Comparison of ENCODE assay signal across 8 cellular contexts in genomic region chr7:149460493-149461330, GRCh38. TPM values are rescaled to one million over a fixed set of nuclear protein-coding genes. Genes with fewer than 3 reads are reported as not detected.
A peak's percentile ranks its signal among the peaks of the same experiment; 100 is the strongest.
DNase-seq lines count a peak whose midpoint lies in the region; ATAC-seq and TF ChIP-seq lines count a peak whose summit lies in the region.

TSS of gene ZNF777 (minus strand) at chr7:149461062. CDS start at chr7:149456022, 5,040 bp downstream.

- peak; percentile 97 for DNase-seq in GM13977 (ENCODE audit: low spot score)
- peak; percentile 72 to 91 (median 87) for DNase-seq in NCI-H1417 (lab: John Stamatoyannopoulos, UW)
- DNase-seq in T-helper 2 cell treated with Interferon-gamma antibody and Interleukin-4, amounts not matched to agents 5 μg/mL and 100 μg/mL, for 36 hours (ENCODE audit: low spot score) = peak; percentile 79
- DNase-seq in astrocyte of the cerebellum (ENCODE audit: low read depth) = peak; percentile 75
- DNase-seq in hypothalamus (lab: John Stamatoyannopoulos, UW) = peak in 47 of 51 donors; percentile 12 to 80 (median 54)
- DNase-seq in sciatic nerve (ENCODE audit: low spot score) = peak; percentile 87
- no peak for DNase-seq in NCI-H187 treated with DMSO at 0.1 percent for 48 hours (lab: John Stamatoyannopoulos, UW)

- no peaks in the 10 kb centered on the region for H3K36me3 Mint-ChIP-seq in T-helper 2 cell treated with Interferon-gamma antibody and Interleukin-4, amounts not matched to agents 5 μg/mL and 100 μg/mL, for 36 hours (ENCODE audit: low read depth)

- peak within 1 kb of the TSS; percentile 83 for H3K4me3 Mint-ChIP-seq in T-helper 2 cell treated with Interferon-gamma antibody and Interleukin-4, amounts not matched to agents 5 μg/mL and 100 μg/mL, for 36 hours

- TF ChIP-seq CTCF in GM13977 (IDR thresholded peaks at IDR 0.05; ENCODE audit: extremely low read depth, insufficient read depth, missing control alignments) (peak; percentile 72), astrocyte of the cerebellum (IDR thresholded peaks at IDR 0.05; ENCODE audit: low read depth, low read length, missing control alignments) (peak; percentile 53)

- H3K27ac Mint-ChIP-seq in T-helper 2 cell treated with Interferon-gamma antibody and Interleukin-4, amounts not matched to agents 5 μg/mL and 100 μg/mL, for 36 hours = peak within 1 kb of the TSS; percentile 70

- peaks cover 16% of the 10 kb centered on the region for H3K27me3 Mint-ChIP-seq in T-helper 2 cell treated with Interferon-gamma antibody and Interleukin-4, amounts not matched to agents 5 μg/mL and 100 μg/mL, for 36 hours (ENCODE audit: low read depth)

- peaks cover 18% of the 10 kb centered on the region for H3K4me1 Mint-ChIP-seq in T-helper 2 cell treated with Interferon-gamma antibody and Interleukin-4, amounts not matched to agents 5 μg/mL and 100 μg/mL, for 36 hours (ENCODE audit: low read depth)

- peak; percentile 97 for ATAC-seq in HG02763 (IDR thresholded peaks at IDR 0.05; ENCODE audit: unreplicated experiment)
- peak; percentile 99 for ATAC-seq in sciatic nerve

- no peaks in the 10 kb centered on the region for H3K9me3 Mint-ChIP-seq in T-helper 2 cell treated with Interferon-gamma antibody and Interleukin-4, amounts not matched to agents 5 μg/mL and 100 μg/mL, for 36 hours

- in situ Hi-C loops in GM13977 (cut with MboI; ENCODE audit: low pct_unique_long_range_greater_than_20kb, low sequenced_read_pairs, unreplicated experiment) = no loop called here
- in situ Hi-C loops in astrocyte of the cerebellum (cut with HindIII; ENCODE audit: low sequenced_read_pairs) = no loop called here

- H3K4me3 ChIP-seq in astrocyte of the cerebellum (ENCODE audit: low read depth, low read length) = peak within 1 kb of the TSS; percentile 57

- intact Hi-C loops in sciatic nerve (cut with DNase I) = no loop called here

RNA-seq across cellular contexts. Expression of gene ZNF777, which starts in this region (rescaled TPM):
- 10.3 TPM for total RNA-seq in sciatic nerve
